In the genomic region with DNA sequence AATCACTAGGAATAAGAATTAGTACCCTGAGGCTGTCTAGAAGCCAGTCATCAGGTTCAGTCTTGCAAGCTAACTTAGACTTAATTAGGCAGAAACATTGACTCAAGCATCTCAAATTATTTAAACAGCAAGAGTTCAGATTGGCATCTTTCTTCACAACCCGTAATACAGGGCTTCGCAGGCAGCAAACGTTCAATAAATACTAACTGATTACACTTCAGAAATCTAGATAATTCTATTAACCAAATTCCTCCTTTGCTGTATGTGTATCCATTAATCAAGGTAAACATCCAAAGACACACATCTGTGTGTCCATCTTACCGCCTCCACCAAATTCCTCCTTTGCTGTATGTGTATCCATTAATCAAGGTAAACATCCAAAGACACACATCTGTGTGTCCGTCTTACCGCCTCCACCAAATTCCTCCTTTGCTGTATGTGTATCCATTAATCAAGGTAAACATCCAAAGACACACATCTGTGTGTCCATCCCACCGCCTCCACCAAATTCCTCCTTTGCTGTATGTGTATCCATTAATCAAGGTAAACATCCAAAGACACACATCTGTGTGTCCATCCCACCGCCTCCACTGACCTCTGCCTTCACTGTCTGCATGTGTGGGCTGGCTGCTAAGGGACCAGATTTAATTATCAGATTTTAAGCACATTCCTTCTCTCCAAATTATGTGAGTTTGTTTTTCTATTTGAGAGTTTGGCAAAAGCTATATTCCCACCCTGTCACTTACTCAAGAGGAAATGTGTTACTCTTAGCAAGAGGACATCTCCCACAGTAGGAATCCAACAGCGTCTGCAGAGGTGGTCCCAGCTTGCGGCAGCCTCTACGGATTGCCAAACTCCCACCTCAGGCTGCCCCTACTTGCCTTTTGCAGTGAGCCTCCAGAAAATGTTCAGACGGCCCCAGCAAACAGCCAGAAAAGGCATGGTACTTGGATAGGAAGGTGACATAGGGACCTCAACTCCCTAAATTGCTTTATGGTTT, we compare ENCODE assay signal across 26 cellular contexts.
A peak's percentile ranks its signal among the peaks of the same experiment; 100 is the strongest.
DNase-seq lines count a peak whose midpoint lies in the region; ATAC-seq, FAIRE-seq and TF ChIP-seq lines count a peak whose summit lies in the region.
"Had no signal": no experiment of that assay in that cellular context is flagged by ENCODE, and none has a peak within 500 bp of the region (broad histone marks: within the 10 kb centered on the region; RNA-seq: fewer than 3 reads in every experiment).

No MANE protein-coding gene starts in this region.

- POLR2A ChIA-PET in A549 (lab: Yijun Ruan, JAX), result no interaction called here
- POLR2A ChIA-PET in HepG2 (lab: Yijun Ruan, JAX), result interaction anchor here (0.7 to 2.9 kb wide), 10 partner anchors 9 to 1231 kb away, joined by 3 to 15 read pairs (median 4); no protein-coding TSS in a partner anchor

- no peaks in the 10 kb centered on the region for H3K36me3 ChIP-seq in HepG2 (replicated peaks in 1 of 2; ENCODE audit: control insufficient read depth in 1 of 2, insufficient read depth in 2 of 2, low read length in 2 of 2)
- H3K36me3 ChIP-seq in mesenchymal stem cell (ENCODE audit: control insufficient read depth in 1 of 2, insufficient read depth in 2 of 2, low read depth in 1 of 2, low read length in 2 of 2), result no peaks in the 10 kb centered on the region
- H3K36me3 ChIP-seq: BE2C; BLaER1 treated with 17β-estradiol and CSF1 and Interleukin-3, amounts not matched to agents 10 nM and 100 nM had no signal

- TF ChIP-seq EP300 in A549 (IDR thresholded peaks at IDR 0.05) (no peak), HepG2 (IDR thresholded peaks at IDR 0.05; ENCODE audit: low read depth in 2 of 2, low read length in 2 of 2) (peak; percentile 88 to 94; a peak in 3 of 4 replicates), HepG2 (CRISPR knock-in tag; IDR thresholded peaks at IDR 0.05; ENCODE audit: borderline replicate concordance) (peak; percentile 100)

- peak in 1 of 2 experiments; percentile 60 for DNase-seq in A549 (ENCODE audit: low read depth in 1 of 2, low spot score in 1 of 2)
- DNase-seq in astrocyte of the hippocampus (ENCODE audit: low read depth, low spot score), result peak; percentile 4
- peak; percentile 96 for DNase-seq in HepG2 (ENCODE audit: low spot score)
- no peak for DNase-seq in GM12892 (ENCODE audit: insufficient read length)
- no peak for DNase-seq in mesenchymal stem cell
- no peak for DNase-seq in GM19238 (ENCODE audit: insufficient read length, low spot score)
- DNase-seq: ACHN; AML-193; BE2C; Calu3; CD4-positive, alpha-beta T cell; CD8-positive, alpha-beta memory T cell; DMS53; DMS79 treated with DMSO at 0.1 percent for 48 hours; GF-D8; GM23248; H7; HCEC 1CT had no signal

- no peak overlapping the region for H2BK5ac ChIP-seq in mesenchymal stem cell (ENCODE audit: low read depth, low read length, poor library complexity, severe bottlenecking)

- no peak overlapping the region for H3K27ac ChIP-seq in A549
- H3K27ac ChIP-seq in HepG2 (ENCODE audit: extremely low read length, insufficient read depth, low read length), result peak overlapping the region; percentile 79
- no peak overlapping the region for H3K27ac ChIP-seq in mesenchymal stem cell (ENCODE audit: low read length, poor library complexity, severe bottlenecking)
- H3K27ac ChIP-seq: 22Rv1; BLaER1 treated with 17β-estradiol and CSF1 and Interleukin-3, amounts not matched to agents 10 nM and 100 nM; GM23248 had no signal

- no peak overlapping the region for H3K4ac ChIP-seq in mesenchymal stem cell (ENCODE audit: low read depth in 1 of 2, low read length in 2 of 2)

- in situ Hi-C loops in HepG2 (cut with HindIII; ENCODE audit: extremely low pct_ligation_motif_present, low pct_unique_long_range_greater_than_20kb), result loop anchor here (5.0 kb wide), 1 partner anchor 278 kb away; no protein-coding TSS in a partner anchor

- no peak overlapping the region for H4K8ac ChIP-seq in mesenchymal stem cell (ENCODE audit: low read length)

- H3K79me2 ChIP-seq in HepG2 (ENCODE audit: insufficient read depth, low read length), result no peaks in the 10 kb centered on the region

- no peak for FAIRE-seq in A549 (lab: Jason Lieb, UNC)
- peak; percentile 92 for FAIRE-seq in endometrium (lab: Jason Lieb, UNC)
- peak; percentile 81 for FAIRE-seq in HepG2 (lab: Jason Lieb, UNC)
- no peak for FAIRE-seq in GM12892 (lab: Jason Lieb, UNC)
- FAIRE-seq: A204.1, GM12891, GM19239, H1 had no signal

- 11% methylated on average over 12 of the region's 12 CpGs for WGBS in A549 (ENCODE audit: missing lambda C conversion rate)
- 10% methylated on average over 12 of the region's 12 CpGs for WGBS in HepG2 (ENCODE audit: low lambda C conversion rate)
- 79% methylated on average over 11 of the region's 12 CpGs for WGBS in mesenchymal stem cell

- TF ChIP-seq RAD21 in A549 (conservative IDR thresholded peaks at IDR 0.05 in 1 of 2, IDR thresholded peaks at IDR 0.05 in 1 of 2) (no peak), HepG2 (CRISPR knock-in tag; IDR thresholded peaks at IDR 0.05) (peak; percentile 12; the same call in 1 of the 2 replicates)

- H3K9me3 ChIP-seq in A549 (no peaks in the 10 kb centered on the region), HepG2 (ENCODE audit: low read length) (peaks cover 4% of the 10 kb centered on the region), mesenchymal stem cell (ENCODE audit: control insufficient read depth, low read length) (no peaks in the 10 kb centered on the region)
- H3K9me3 ChIP-seq: BE2C had no signal

- TF ChIP-seq POLR2A in A549 (IDR thresholded peaks at IDR 0.05; ENCODE audit: low read length) (no peak), HepG2 (IDR thresholded peaks at IDR 0.05; ENCODE audit: insufficient read depth in 1 of 2, low read depth in 2 of 2, low read length in 2 of 2) (no peak), GM12892 (IDR thresholded peaks at IDR 0.05; ENCODE audit: low read depth, low read length) (no peak)

- no peaks in the 10 kb centered on the region for H3K79me1 ChIP-seq in mesenchymal stem cell (replicated peaks; ENCODE audit: low read length, poor library complexity, severe bottlenecking)

- no peak overlapping the region for H2AFZ ChIP-seq in HepG2 (ENCODE audit: low read length)
- H2AFZ ChIP-seq in mesenchymal stem cell (ENCODE audit: low read depth, low read length), result no peak overlapping the region
- H2AFZ ChIP-seq: GM23248 had no signal

- no peak overlapping the region for H3K14ac ChIP-seq in mesenchymal stem cell (ENCODE audit: low read length in 2 of 2)

- H3K27me3 ChIP-seq in HepG2 (ENCODE audit: control insufficient read depth in 1 of 2, insufficient read depth in 2 of 2, low read length in 2 of 2), result no peaks in the 10 kb centered on the region
- peaks cover 0 to 12% of the 10 kb centered on the region in 2 experiments for H3K27me3 ChIP-seq in mesenchymal stem cell (ENCODE audit: control insufficient read depth in 1 of 2, insufficient read depth in 1 of 2, low read length in 2 of 2)
- H3K27me3 ChIP-seq: BE2C; BLaER1 treated with 17β-estradiol and CSF1 and Interleukin-3, amounts not matched to agents 10 nM and 100 nM had no signal

- CTCF ChIA-PET in A549 (lab: Yijun Ruan, JAX) (interaction anchor here (0.9 to 3.5 kb wide), 4 partner anchors 8 to 278 kb away, joined by 4 to 28 read pairs (median 5); no protein-coding TSS in a partner anchor), HepG2 (lab: Yijun Ruan, JAX; ENCODE audit: low intra/inter-chr PET ratio, low total read pairs) (interaction anchor here (1.2 kb wide), 1 partner anchor 277 kb away, joined by 4 read pairs; no protein-coding TSS in a partner anchor)

- ATAC-seq in A549 (no peak; a peak in 1 of 6 replicates), HepG2 (peak; percentile 81), HG03432 (IDR thresholded peaks at IDR 0.05; ENCODE audit: unreplicated experiment) (no peak)

- TF ChIP-seq CTCF in A549 (IDR thresholded peaks at IDR 0.05) (no peak), HepG2 (CRISPR knock-in tag; IDR thresholded peaks at IDR 0.05) (0 out of 2 replicates have a peak, but pooled peaks have one; percentile 6)

- no peak overlapping the region for H2BK120ac ChIP-seq in mesenchymal stem cell (ENCODE audit: low read depth, low read length)

- H4K91ac ChIP-seq in mesenchymal stem cell (ENCODE audit: low read length), result no peak overlapping the region

- intact Hi-C loops in HepG2 (cut with micrococcal nuclease; ENCODE audit: unreplicated experiment), result loop anchor here (2.0 to 5.0 kb wide), 4 partner anchors 118 to 1040 kb away; no protein-coding TSS in a partner anchor

- BruUV-seq in HepG2 (replicated peaks; lab: Mats Ljungman, UMichigan), result no TSS peak

- H2BK15ac ChIP-seq in mesenchymal stem cell (ENCODE audit: low read depth, poor library complexity, severe bottlenecking), result no peak overlapping the region

- peak overlapping the region; percentile 53 for H3K9ac ChIP-seq in HepG2 (ENCODE audit: insufficient read depth, low read depth, low read length)
- no peak overlapping the region for H3K9ac ChIP-seq in mesenchymal stem cell (ENCODE audit: low read length)
- H3K9ac ChIP-seq: BLaER1 treated with 17β-estradiol and CSF1 and Interleukin-3, amounts not matched to agents 10 nM and 100 nM; GM23248 had no signal

- H3K4me2 ChIP-seq in A549 (no peak overlapping the region), HepG2 (ENCODE audit: low read depth, low read length) (peak overlapping the region; percentile 60), mesenchymal stem cell (ENCODE audit: low read length, poor library complexity, severe bottlenecking) (no peak overlapping the region)
- H3K4me2 ChIP-seq: BLaER1 treated with 17β-estradiol and CSF1 and Interleukin-3, amounts not matched to agents 10 nM and 100 nM had no signal

- no peak overlapping the region for H2BK12ac ChIP-seq in mesenchymal stem cell (ENCODE audit: low read length in 2 of 2)

- H3K23ac ChIP-seq in mesenchymal stem cell (ENCODE audit: low read length in 2 of 2), result no peak overlapping the region

- no peak overlapping the region for H2AK5ac ChIP-seq in mesenchymal stem cell (ENCODE audit: low read length, severe bottlenecking)

- no peaks in the 10 kb centered on the region for H4K20me1 ChIP-seq in HepG2 (ENCODE audit: insufficient read depth, low read length)
- H4K20me1 ChIP-seq: BLaER1 treated with 17β-estradiol and CSF1 and Interleukin-3, amounts not matched to agents 10 nM and 100 nM had no signal

- no peak overlapping the region for H3K18ac ChIP-seq in mesenchymal stem cell (ENCODE audit: low read depth in 1 of 2, low read length in 2 of 2)

- H3K4me1 ChIP-seq in A549 (no peaks in the 10 kb centered on the region), HepG2 (ENCODE audit: insufficient read depth, low read length) (peaks cover 81% of the 10 kb centered on the region), mesenchymal stem cell (ENCODE audit: control insufficient read depth, insufficient read depth, low read depth, low read length) (peaks cover 1% of the 10 kb centered on the region)
- H3K4me1 ChIP-seq: BE2C had no signal

- H3K4me3 ChIP-seq in A549 (no peak overlapping the region), HepG2 (replicated peaks in 1 of 3; ENCODE audit: insufficient read depth in 1 of 3, low read depth in 2 of 3, low read length in 3 of 3) (peak overlapping the region in 1 of 3 experiments; percentile 27; a peak in 1 of 6 replicates), mesenchymal stem cell (ENCODE audit: insufficient read depth in 1 of 2, low read depth in 1 of 2, low read length in 2 of 2) (no peak overlapping the region)
- H3K4me3 ChIP-seq: BLaER1 treated with 17β-estradiol and CSF1 and Interleukin-3, amounts not matched to agents 10 nM and 100 nM; GM23248 had no signal

TF ChIP-seq in A549, 52 proteins besides CTCF, POLR2A, EP300 and RAD21 (continues in another document):
- TF ChIP-seq CHD4 (IDR thresholded peaks at IDR 0.05; ENCODE audit: borderline replicate concordance), result no peak

Comparison
In these comparisons a context has a peak if more than half of its experiments do, and no peak if none do; other contexts are left out.
1. DNase-seq: peak in astrocyte of the hippocampus (single experiment) and HepG2 (single experiment); none in GM12892 (single experiment), mesenchymal stem cell (single experiment) and GM19238 (single experiment).
2. Of the 38 proteins assayed by ChIP-seq in both HepG2 and A549: peak only in HepG2: BCL3, BHLHE40, CHD4, CTCF, EHMT2, EP300 and 9 more; only in A549: none; in both: none; in neither: 19; mixed calls (peak in some experiments, not most) for 4.